ENCODE assay signal across 19 cellular contexts in the genomic region with DNA sequence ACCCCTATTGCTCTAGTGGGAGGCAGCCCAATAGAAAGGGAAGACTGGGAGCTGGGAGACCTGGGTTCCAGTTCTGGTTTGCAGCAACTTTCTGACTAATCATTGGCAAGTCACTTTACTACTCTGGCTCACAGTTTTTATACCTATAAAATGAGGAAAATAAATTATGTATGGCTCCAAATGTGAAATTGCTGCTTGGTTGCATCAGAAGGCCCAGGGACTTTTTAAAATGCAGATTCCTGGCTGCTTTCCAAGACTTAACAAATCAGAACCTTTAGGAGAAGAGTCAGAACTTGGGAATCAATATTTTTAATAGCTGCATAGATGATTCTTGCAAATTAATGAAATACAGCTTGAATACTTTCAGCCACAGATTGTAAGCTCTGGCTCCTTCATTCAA.
"Had no signal": no experiment of that assay in that cellular context is flagged by ENCODE, and none has a peak within 500 bp of the region (broad histone marks: within the 10 kb centered on the region; RNA-seq: fewer than 3 reads in every experiment).

No MANE protein-coding gene starts in this region.

- H3K4me3 Mint-ChIP-seq: dendritic cell treated with granulocyte-macrophage colony-stimulating factor and Interleukin-4, amounts not matched to agents 40 ng/mL and 50 ng/mL, for 4 days; effector memory CD8-positive, alpha-beta T cell; naive thymus-derived CD8-positive, alpha-beta T cell had no signal

- H3K36me3 Mint-ChIP-seq: naive thymus-derived CD8-positive, alpha-beta T cell had no signal

- ATAC-seq: effector memory CD8-positive, alpha-beta T cell; gastrocnemius medialis; left lobe of liver; mucosa of descending colon; naive thymus-derived CD8-positive, alpha-beta T cell had no signal

- H3K9me3 ChIP-seq: esophagus squamous epithelium, gastrocnemius medialis, mucosa of descending colon, neutrophil, right atrium auricular region, sigmoid colon, stomach, thoracic aorta, transverse colon had no signal

- H3K36me3 ChIP-seq: esophagus squamous epithelium, gastrocnemius medialis, neutrophil, right atrium auricular region, sigmoid colon, stomach, thoracic aorta, transverse colon had no signal

- H3K27ac Mint-ChIP-seq: dendritic cell treated with granulocyte-macrophage colony-stimulating factor and Interleukin-4, amounts not matched to agents 40 ng/mL and 50 ng/mL, for 4 days; effector memory CD8-positive, alpha-beta T cell; naive thymus-derived CD8-positive, alpha-beta T cell had no signal

- H3K4me3 ChIP-seq: esophagus squamous epithelium, gastrocnemius medialis, mucosa of descending colon, right atrium auricular region, sigmoid colon, skin epidermis, stomach, thoracic aorta, transverse colon had no signal

- H3K4me1 ChIP-seq: gastrocnemius medialis, right atrium auricular region, sigmoid colon, stomach, transverse colon had no signal

- DNase-seq: effector memory CD8-positive, alpha-beta T cell; esophagus squamous epithelium; gastrocnemius medialis; glutamatergic neuron; islet precursor cell; mucosa of descending colon; naive thymus-derived CD8-positive, alpha-beta T cell; sigmoid colon; stimulated activated CD4-positive, alpha-beta T cell treated with anti-CD3 and anti-CD28 coated beads, Interleukin-2, amount 100 ng/mL, for 24 hours; stimulated activated naive CD4-positive, alpha-beta T cell; stomach; substantia nigra; transverse colon had no signal

- H3K9me3 Mint-ChIP-seq: dendritic cell treated with granulocyte-macrophage colony-stimulating factor and Interleukin-4, amounts not matched to agents 40 ng/mL and 50 ng/mL, for 4 days had no signal

- H3K4me1 Mint-ChIP-seq: naive thymus-derived CD8-positive, alpha-beta T cell had no signal

- H3K27ac ChIP-seq: esophagus squamous epithelium, gastrocnemius medialis, neutrophil, right atrium auricular region, sigmoid colon, skin epidermis, stomach, thoracic aorta, transverse colon had no signal

- H3K27me3 ChIP-seq: gastrocnemius medialis, neutrophil, right atrium auricular region, sigmoid colon, stomach, transverse colon had no signal

- H3K27me3 Mint-ChIP-seq: dendritic cell treated with granulocyte-macrophage colony-stimulating factor and Interleukin-4, amounts not matched to agents 40 ng/mL and 50 ng/mL, for 4 days; effector memory CD8-positive, alpha-beta T cell had no signal
